Comparison of ENCODE assay signal across 1 cellular context in the genomic region with DNA sequence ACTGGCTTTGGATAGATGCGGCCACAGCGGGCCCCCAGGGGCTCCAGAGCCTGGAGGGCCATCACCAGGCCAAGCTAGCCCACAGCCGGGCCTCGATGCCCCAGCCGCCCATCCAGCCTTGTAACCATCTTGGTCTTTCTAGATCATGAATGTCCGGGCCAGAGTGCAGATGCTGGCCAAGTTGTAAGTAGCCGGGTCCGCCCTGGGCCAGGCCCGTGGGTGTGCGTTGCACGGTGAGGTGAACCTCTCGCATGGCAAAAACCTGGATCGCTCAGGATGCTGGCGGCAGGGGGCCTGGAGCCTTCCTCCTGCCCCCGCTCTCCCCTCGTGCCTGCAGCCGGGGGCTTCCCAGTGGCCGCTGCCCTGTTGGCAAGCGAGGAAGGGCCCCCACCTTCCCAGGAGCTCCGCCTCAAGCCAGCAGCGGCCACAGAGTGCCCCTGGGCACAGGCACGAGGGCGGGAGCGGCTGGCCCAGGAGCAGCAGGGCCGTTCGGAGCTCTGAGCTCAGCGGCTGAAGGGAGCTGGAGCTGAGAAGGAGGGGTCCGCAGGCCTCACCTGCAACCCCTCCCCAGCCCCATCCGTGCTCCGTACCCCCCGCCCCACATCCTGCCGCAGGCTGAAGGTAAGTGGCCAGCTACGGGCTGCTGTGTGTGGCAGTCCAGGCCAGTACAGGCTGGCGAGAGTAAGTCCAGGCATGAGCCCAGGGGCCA.
TF ChIP-seq lines count a peak whose summit lies in the region.

No MANE protein-coding gene starts in this region.

TF ChIP-seq in HepG2, 621 proteins besides CTCF, POLR2A, EP300 and RAD21:
- TF ChIP-seq, protein P1, sequence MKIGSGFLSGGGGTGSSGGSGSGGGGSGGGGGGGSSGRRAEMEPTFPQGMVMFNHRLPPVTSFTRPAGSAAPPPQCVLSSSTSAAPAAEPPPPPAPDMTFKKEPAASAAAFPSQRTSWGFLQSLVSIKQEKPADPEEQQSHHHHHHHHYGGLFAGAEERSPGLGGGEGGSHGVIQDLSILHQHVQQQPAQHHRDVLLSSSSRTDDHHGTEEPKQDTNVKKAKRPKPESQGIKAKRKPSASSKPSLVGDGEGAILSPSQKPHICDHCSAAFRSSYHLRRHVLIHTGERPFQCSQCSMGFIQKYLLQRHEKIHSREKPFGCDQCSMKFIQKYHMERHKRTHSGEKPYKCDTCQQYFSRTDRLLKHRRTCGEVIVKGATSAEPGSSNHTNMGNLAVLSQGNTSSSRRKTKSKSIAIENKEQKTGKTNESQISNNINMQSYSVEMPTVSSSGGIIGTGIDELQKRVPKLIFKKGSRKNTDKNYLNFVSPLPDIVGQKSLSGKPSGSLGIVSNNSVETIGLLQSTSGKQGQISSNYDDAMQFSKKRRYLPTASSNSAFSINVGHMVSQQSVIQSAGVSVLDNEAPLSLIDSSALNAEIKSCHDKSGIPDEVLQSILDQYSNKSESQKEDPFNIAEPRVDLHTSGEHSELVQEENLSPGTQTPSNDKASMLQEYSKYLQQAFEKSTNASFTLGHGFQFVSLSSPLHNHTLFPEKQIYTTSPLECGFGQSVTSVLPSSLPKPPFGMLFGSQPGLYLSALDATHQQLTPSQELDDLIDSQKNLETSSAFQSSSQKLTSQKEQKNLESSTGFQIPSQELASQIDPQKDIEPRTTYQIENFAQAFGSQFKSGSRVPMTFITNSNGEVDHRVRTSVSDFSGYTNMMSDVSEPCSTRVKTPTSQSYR (CRISPR knock-in tag; IDR thresholded peaks at IDR 0.05; ENCODE audit: borderline replicate concordance), result no peak
- TF ChIP-seq SRY (CRISPR knock-in tag; IDR thresholded peaks at IDR 0.05) (no peak), KLF11 (CRISPR knock-in tag; IDR thresholded peaks at IDR 0.05) (no peak), HOXA9 (CRISPR knock-in tag; IDR thresholded peaks at IDR 0.05; ENCODE audit: borderline replicate concordance) (no peak), ZNF543 (CRISPR knock-in tag; IDR thresholded peaks at IDR 0.05) (no peak), ZSCAN21 (CRISPR knock-in tag; IDR thresholded peaks at IDR 0.05; ENCODE audit: borderline replicate concordance) (no peak)
TF ChIP-seq in HepG2: peak in this region for 0.
